In the genomic region with DNA sequence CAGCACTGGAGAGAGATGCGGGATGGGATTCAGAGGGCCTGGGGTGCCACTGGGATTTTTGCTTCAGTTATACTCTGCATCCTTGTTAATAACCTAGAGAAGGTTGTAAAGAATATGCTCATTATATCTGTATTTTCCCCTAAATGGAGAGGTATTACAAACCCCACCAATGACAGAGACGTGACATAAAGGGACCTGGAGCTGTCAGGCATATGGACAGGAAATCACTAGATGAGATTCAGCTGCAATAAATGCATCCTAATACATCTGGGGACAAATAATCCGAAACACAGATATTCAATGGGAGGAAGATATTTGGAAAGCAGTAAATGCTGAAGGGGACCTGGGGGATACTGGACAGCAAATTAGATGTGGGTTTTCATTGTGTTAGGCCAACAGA, we compare ENCODE assay signal across 28 cellular contexts.
"Had no signal": no experiment of that assay in that cellular context is flagged by ENCODE, and none has a peak within 500 bp of the region (broad histone marks: within the 10 kb centered on the region; RNA-seq: fewer than 3 reads in every experiment).

No MANE protein-coding gene starts in this region.

- H3K4me3 ChIP-seq: heart left ventricle, left lung, lower lobe of right lung, mucosa of descending colon, ovary, prostate gland, tibial nerve, upper lobe of left lung, vagina had no signal

- H3K4me1 Mint-ChIP-seq: immature natural killer cell; stimulated activated memory B cell treated with anti-CD40 and anti-IgM and Interleukin-4, amounts not matched to agents 10 μg/mL and 1 μg/mL and 100 μg/mL, for 72 hours had no signal

- H3K4me3 Mint-ChIP-seq: immature natural killer cell; naive thymus-derived CD8-positive, alpha-beta T cell; nephron progenitor cell; stimulated activated memory B cell treated with anti-CD40 and anti-IgM and Interleukin-4, amounts not matched to agents 10 μg/mL and 1 μg/mL and 100 μg/mL, for 72 hours; stimulated activated naive CD8-positive, alpha-beta T cell treated with anti-CD3 and anti-CD28 coated beads, Interleukin-15, amount 100 ng/mL, for 72 hours had no signal

- H3K27me3 ChIP-seq: heart left ventricle, left lung, ovary, tibial nerve, upper lobe of left lung, vagina had no signal

- H3K4me1 ChIP-seq: left lung, prostate gland had no signal

- H3K9me3 ChIP-seq: heart left ventricle, left lung, lower lobe of right lung, mucosa of descending colon, ovary, prostate gland, tibial nerve, upper lobe of left lung, vagina had no signal

- H3K27ac ChIP-seq: heart left ventricle, left lung, lower lobe of right lung, ovary, prostate gland, tibial nerve, upper lobe of left lung had no signal

- H3K36me3 ChIP-seq: heart left ventricle, left lung, lower lobe of right lung, ovary, prostate gland, tibial nerve, upper lobe of left lung, vagina had no signal

- H3K27me3 Mint-ChIP-seq: stimulated activated naive CD8-positive, alpha-beta T cell treated with anti-CD3 and anti-CD28 coated beads, Interleukin-15, amount 100 ng/mL, for 72 hours had no signal

- H3K27ac Mint-ChIP-seq: immature natural killer cell; naive thymus-derived CD8-positive, alpha-beta T cell; nephron progenitor cell; stimulated activated memory B cell treated with anti-CD40 and anti-IgM and Interleukin-4, amounts not matched to agents 10 μg/mL and 1 μg/mL and 100 μg/mL, for 72 hours; stimulated activated naive CD8-positive, alpha-beta T cell treated with anti-CD3 and anti-CD28 coated beads, Interleukin-15, amount 100 ng/mL, for 72 hours had no signal

- H3K36me3 Mint-ChIP-seq: immature natural killer cell; naive thymus-derived CD8-positive, alpha-beta T cell; stimulated activated memory B cell treated with anti-CD40 and anti-IgM and Interleukin-4, amounts not matched to agents 10 μg/mL and 1 μg/mL and 100 μg/mL, for 72 hours had no signal

- DNase-seq: heart left ventricle; hypothalamus; immature natural killer cell; kidney; left colon; left lung; lower lobe of right lung; mammary epithelial cell; midbrain; mucosa of descending colon; naive thymus-derived CD8-positive, alpha-beta T cell; nephron progenitor cell; ovary; retina; right cardiac atrium; small intestine; stimulated activated CD4-positive, alpha-beta T cell treated with anti-CD3 and anti-CD28 coated beads, Interleukin-1b, Interleukin-23, amount 100 ng/mL, for 48 hours; stimulated activated CD4-positive, alpha-beta T cell treated with anti-CD3 and anti-CD28 coated beads, Interleukin-2, amount 100 ng/mL, for 48 hours; stimulated activated CD4-positive, alpha-beta T cell treated with anti-CD3 and anti-CD28 coated beads, Interleukin-4, amount 100 ng/mL, for 4 hours; stimulated activated CD8-positive, alpha-beta memory T cell treated with anti-CD3 and anti-CD28 coated beads, Interleukin-4, amount 100 ng/mL, for 48 hours; stimulated activated naive CD4-positive, alpha-beta T cell treated with Interleukin-2 at 50 U/mL for 16 hours; stimulated activated naive CD8-positive, alpha-beta T cell treated with anti-CD3 and anti-CD28 coated beads, Interleukin-15, amount 100 ng/mL, for 72 hours; substantia nigra; upper lobe of left lung had no signal

- H3K9me3 Mint-ChIP-seq: stimulated activated memory B cell treated with anti-CD40 and anti-IgM and Interleukin-4, amounts not matched to agents 10 μg/mL and 1 μg/mL and 100 μg/mL, for 72 hours had no signal
